13 cellular contexts compared by ENCODE assay signal in genomic region chr12:106309671-106310313, GRCh38. TPM values are rescaled to one million over a fixed set of nuclear protein-coding genes. Genes with fewer than 3 reads are reported as not detected.
DNase-seq lines count a peak whose midpoint lies in the region; ATAC-seq and TF ChIP-seq lines count a peak whose summit lies in the region.
"Had no signal": no experiment of that assay in that cellular context is flagged by ENCODE, and none has a peak within 500 bp of the region (broad histone marks: within the 10 kb centered on the region; RNA-seq: fewer than 3 reads in every experiment).

No MANE protein-coding gene starts in this region.

- TF ChIP-seq CTCF in hepatocyte (IDR thresholded peaks at IDR 0.05; ENCODE audit: poor library complexity) = no peak

- no peaks in the 10 kb centered on the region for H3K27me3 ChIP-seq in hepatocyte
- H3K27me3 ChIP-seq: SJCRH30, transverse colon had no signal

- H3K4me1 Mint-ChIP-seq in activated T-cell treated with anti-CD3 and anti-CD28 coated beads, Interleukin-2, amount 50 U/mL, for 24 hours (ENCODE audit: low read depth) = peaks cover 66% of the 10 kb centered on the region
- H3K4me1 Mint-ChIP-seq in stimulated activated memory B cell treated with anti-CD40 and anti-IgM and Interleukin-4, amounts not matched to agents 10 μg/mL and 1 μg/mL and 100 μg/mL, for 72 hours = peaks cover 66% of the 10 kb centered on the region

- no peaks in the 10 kb centered on the region for H3K36me3 ChIP-seq in hepatocyte (replicated peaks; ENCODE audit: insufficient read depth, low read depth)
- H3K36me3 ChIP-seq: SJCRH30 had no signal

- H3K4me1 ChIP-seq in hepatocyte (ENCODE audit: insufficient read depth) = peaks cover 41% of the 10 kb centered on the region

- H3K79me2 ChIP-seq in hepatocyte = peaks cover 11% of the 10 kb centered on the region

- no peak overlapping the region for H2AFZ ChIP-seq in hepatocyte

- no peak overlapping the region for H3K4me3 ChIP-seq in hepatocyte
- H3K4me3 ChIP-seq: coronary artery, SJCRH30, transverse colon had no signal

- H3K9me3 ChIP-seq in hepatocyte (ENCODE audit: low read depth) = no peaks in the 10 kb centered on the region
- H3K9me3 ChIP-seq: SJCRH30, transverse colon had no signal

- peak overlapping the region; percentile 85 for H3K27ac ChIP-seq in hepatocyte
- H3K27ac ChIP-seq: SJCRH30, transverse colon had no signal

- no peak overlapping the region for H3K4me3 Mint-ChIP-seq in activated T-cell treated with anti-CD3 and anti-CD28 coated beads, Interleukin-2, amount 50 U/mL, for 24 hours
- H3K4me3 Mint-ChIP-seq in stimulated activated memory B cell treated with anti-CD40 and anti-IgM and Interleukin-4, amounts not matched to agents 10 μg/mL and 1 μg/mL and 100 μg/mL, for 72 hours = no peak overlapping the region

- peak overlapping the region; percentile 47 for H3K4me2 ChIP-seq in hepatocyte

- no peaks in the 10 kb centered on the region for H3K27me3 Mint-ChIP-seq in activated T-cell treated with anti-CD3 and anti-CD28 coated beads, Interleukin-2, amount 50 U/mL, for 24 hours
- no peaks in the 10 kb centered on the region for H3K27me3 Mint-ChIP-seq in stimulated activated memory B cell treated with anti-CD40 and anti-IgM and Interleukin-4, amounts not matched to agents 10 μg/mL and 1 μg/mL and 100 μg/mL, for 72 hours

- peaks cover 18% of the 10 kb centered on the region for H3K36me3 Mint-ChIP-seq in activated T-cell treated with anti-CD3 and anti-CD28 coated beads, Interleukin-2, amount 50 U/mL, for 24 hours (ENCODE audit: low read depth)
- peaks cover 38% of the 10 kb centered on the region for H3K36me3 Mint-ChIP-seq in stimulated activated memory B cell treated with anti-CD40 and anti-IgM and Interleukin-4, amounts not matched to agents 10 μg/mL and 1 μg/mL and 100 μg/mL, for 72 hours

- no peaks in the 10 kb centered on the region for H3K9me2 ChIP-seq in hepatocyte (replicated peaks; ENCODE audit: insufficient read depth)

- 63% methylated on average over 5 of the region's 5 CpGs for WGBS in hepatocyte (ENCODE audit: low lambda C conversion rate, missing lambda C conversion rate)

- no peak for ATAC-seq in stimulated activated memory B cell treated with anti-CD40 and anti-IgM and Interleukin-4, amounts not matched to agents 10 μg/mL and 1 μg/mL and 100 μg/mL, for 72 hours
- ATAC-seq in GM19035 (IDR thresholded peaks at IDR 0.05; ENCODE audit: unreplicated experiment) = no peak

- H4K20me1 ChIP-seq in hepatocyte (ENCODE audit: insufficient read depth, poor library complexity, severe bottlenecking) = no peaks in the 10 kb centered on the region

- DNase-seq in activated T-cell treated with anti-CD3 and anti-CD28 coated beads, Interleukin-2, amount 50 U/mL, for 24 hours = no peak
- no peak for DNase-seq in activated T-cell treated with anti-CD3 and anti-CD28 coated beads, Interleukin-2, amount 50 U/mL, for 48 hours
- DNase-seq in amniotic epithelial cell (ENCODE audit: low read depth) (peak; percentile 77), hepatocyte (ENCODE audit: low spot score) (no peak), NCI-H2081 treated with DMSO at 0.1 percent for 48 hours (lab: John Stamatoyannopoulos, UW) (no peak)
- no peak for DNase-seq in activated CD4-positive, alpha-beta T cell treated with anti-CD3 and anti-CD28 coated beads for 4 hours
- DNase-seq: NCI-H187; stimulated activated CD4-positive, alpha-beta T cell treated with anti-CD3 and anti-CD28 coated beads, Interleukin-2, amount 100 ng/mL, for 24 hours; transverse colon had no signal

- no peaks in the 10 kb centered on the region for H3K9me3 Mint-ChIP-seq in activated T-cell treated with anti-CD3 and anti-CD28 coated beads, Interleukin-2, amount 50 U/mL, for 24 hours
- no peaks in the 10 kb centered on the region for H3K9me3 Mint-ChIP-seq in stimulated activated memory B cell treated with anti-CD40 and anti-IgM and Interleukin-4, amounts not matched to agents 10 μg/mL and 1 μg/mL and 100 μg/mL, for 72 hours

- peak overlapping the region; percentile 15 for H3K27ac Mint-ChIP-seq in activated T-cell treated with anti-CD3 and anti-CD28 coated beads, Interleukin-2, amount 50 U/mL, for 24 hours
- peak overlapping the region; percentile 44 for H3K27ac Mint-ChIP-seq in stimulated activated memory B cell treated with anti-CD40 and anti-IgM and Interleukin-4, amounts not matched to agents 10 μg/mL and 1 μg/mL and 100 μg/mL, for 72 hours

RNA-seq across cellular contexts. Expression of gene TCP11L2, which starts 7.3 kb away (rescaled TPM):
- total RNA-seq in hepatocyte = 30.7 and 38.4 TPM in 2 replicates
- polyA plus RNA-seq in hepatocyte = 8.5 and 9.6 TPM in 2 replicates

RNA-seq across cellular contexts. Expression of gene POLR3B, which starts 47.8 kb away (rescaled TPM):
- 9.6 and 10.4 TPM in 2 replicates for total RNA-seq in hepatocyte
- polyA plus RNA-seq in hepatocyte = 8.1 and 8.4 TPM in 2 replicates
